Comparison of ENCODE assay signal across 8 cellular contexts in genomic region chr19:49441210-49441959, GRCh38. TPM values are rescaled to one million over a fixed set of nuclear protein-coding genes. Genes with fewer than 3 reads are reported as not detected.
DNase-seq lines count a peak whose midpoint lies in the region; ATAC-seq and TF ChIP-seq lines count a peak whose summit lies in the region.

Gene SLC17A7, minus strand, starts transcription at chr19:49441527. Its CDS starts 148 bp downstream, at chr19:49441379.

- peaks cover 62% of the 10 kb centered on the region for H3K27me3 ChIP-seq in BLaER1
- H3K27me3 ChIP-seq in HUES6 (ENCODE audit: control insufficient read depth, insufficient read depth, low read length) = peaks cover 59% of the 10 kb centered on the region
- no peaks in the 10 kb centered on the region for H3K27me3 ChIP-seq in WERI-Rb-1 (ENCODE audit: insufficient read depth, low read depth, severe bottlenecking)
- peaks cover 10 to 67% (median 21%) of the 10 kb centered on the region in 4 donors for H3K27me3 ChIP-seq in esophagus squamous epithelium

- TF ChIP-seq POLR2A in esophagus squamous epithelium (IDR thresholded peaks at IDR 0.05) (no peak), erythroblast (IDR thresholded peaks at IDR 0.05; ENCODE audit: low read length) (no peak)

- peak; percentile 82 for DNase-seq in WERI-Rb-1
- DNase-seq in esophagus squamous epithelium (lab: John Stamatoyannopoulos, UW) = no peak
- peak in 6 of 10 donors; percentile 38 to 91 (median 46) for DNase-seq in posterior cingulate gyrus
- DNase-seq in erythroblast (lab: John Stamatoyannopoulos, UW) = no peak

- peak within 1 kb of the TSS; percentile 97 for H3K4me2 ChIP-seq in BLaER1

- 8 to 11% methylated on average over 15 to 17 of the region's 56 CpGs for WGBS in esophagus squamous epithelium, 2 donors

- H3K36me3 ChIP-seq in BLaER1 (peaks cover 6% of the 10 kb centered on the region), HUES6 (ENCODE audit: control insufficient read depth, insufficient read depth, low read length) (peaks cover under 1% of the 10 kb centered on the region; the same call in 1 of the 2 replicates), WERI-Rb-1 (peaks cover 8% of the 10 kb centered on the region), esophagus squamous epithelium (peaks cover 0 to 6% (median 0%) of the 10 kb centered on the region in 3 donors)

- H4K20me1 ChIP-seq in BLaER1 = peaks cover 36% of the 10 kb centered on the region

- no peak for ATAC-seq in GM19452 (IDR thresholded peaks at IDR 0.05; ENCODE audit: unreplicated experiment)
- no peak for ATAC-seq in HG02884 (IDR thresholded peaks at IDR 0.05; ENCODE audit: unreplicated experiment)

- H3K9ac ChIP-seq in BLaER1 = no peak within 1 kb of the TSS
- no peak within 1 kb of the TSS for H3K9ac ChIP-seq in HUES6 (ENCODE audit: low read length)

- H3K4me1 ChIP-seq in BLaER1 = peaks cover 33% of the 10 kb centered on the region
- H3K4me1 ChIP-seq in HUES6 (ENCODE audit: control insufficient read depth, insufficient read depth, low read length) = peaks cover 18% of the 10 kb centered on the region
- peaks cover 7 to 39% (median 18%) of the 10 kb centered on the region in 3 donors for H3K4me1 ChIP-seq in esophagus squamous epithelium

- TF ChIP-seq CTCF in WERI-Rb-1 (IDR thresholded peaks at IDR 0.05; ENCODE audit: low read depth, low read length) = 0 out of 2 replicates have a peak, but pooled peaks have one; percentile 4
- no peak for TF ChIP-seq CTCF in esophagus squamous epithelium (IDR thresholded peaks at IDR 0.05)

- intact Hi-C loops in esophagus squamous epithelium (cut with DNase I) = no loop called here
- intact Hi-C loops in posterior cingulate gyrus (cut with DNase I) = loop anchor here (5.0 kb wide), 1 partner anchor 214 kb away; no protein-coding TSS in a partner anchor

- H3K4me3 ChIP-seq in BLaER1 (peak within 1 kb of the TSS; percentile 74), HUES6 (ENCODE audit: low read depth, low read length) (peak within 1 kb of the TSS; percentile 59), WERI-Rb-1 (ENCODE audit: low read depth, low read length) (peak within 1 kb of the TSS; percentile 97), esophagus squamous epithelium (peak within 1 kb of the TSS in 3 of 4 donors; percentile 70 to 88 (median 85))

- no peaks in the 10 kb centered on the region for H3K9me3 ChIP-seq in BLaER1
- H3K9me3 ChIP-seq in HUES6 (ENCODE audit: control insufficient read depth, insufficient read depth, low read depth, low read length) = no peaks in the 10 kb centered on the region
- no peaks in the 10 kb centered on the region for H3K9me3 ChIP-seq in WERI-Rb-1 (ENCODE audit: severe bottlenecking)
- no peaks in the 10 kb centered on the region for H3K9me3 ChIP-seq in esophagus squamous epithelium

- H3K27ac ChIP-seq in BLaER1 (no peak within 1 kb of the TSS), HUES6 (ENCODE audit: low read depth, low read length) (no peak within 1 kb of the TSS), WERI-Rb-1 (peak within 1 kb of the TSS; percentile 84), esophagus squamous epithelium (peak within 1 kb of the TSS; percentile 85 to 93 (median 91))

RNA-seq across cellular contexts. Expression of gene SLC17A7, which starts in this region (rescaled TPM):
- 1 to 10 TPM in 1 of 4 donors, under 1 TPM in 3; 0.13 to 1.5 (median 0.40) TPM for total RNA-seq in esophagus squamous epithelium

Comparison
In these comparisons a context has a peak if more than half of its experiments do, and no peak if none do; other contexts are left out.
1. H3K27ac ChIP-seq: peak in WERI-Rb-1 (single experiment) and esophagus squamous epithelium (4 of 4); none in BLaER1 (single experiment) and HUES6 (single experiment).
2. DNase-seq: peak in WERI-Rb-1 (single experiment) and posterior cingulate gyrus (6 of 10); none in esophagus squamous epithelium (single experiment) and erythroblast (0 of 2).
3. Peak in every context shown above with its lines, with median percentiles within 50 percentile points of each other: H3K4me3 ChIP-seq.